25 cellular contexts compared by ENCODE assay signal in the genomic region with DNA sequence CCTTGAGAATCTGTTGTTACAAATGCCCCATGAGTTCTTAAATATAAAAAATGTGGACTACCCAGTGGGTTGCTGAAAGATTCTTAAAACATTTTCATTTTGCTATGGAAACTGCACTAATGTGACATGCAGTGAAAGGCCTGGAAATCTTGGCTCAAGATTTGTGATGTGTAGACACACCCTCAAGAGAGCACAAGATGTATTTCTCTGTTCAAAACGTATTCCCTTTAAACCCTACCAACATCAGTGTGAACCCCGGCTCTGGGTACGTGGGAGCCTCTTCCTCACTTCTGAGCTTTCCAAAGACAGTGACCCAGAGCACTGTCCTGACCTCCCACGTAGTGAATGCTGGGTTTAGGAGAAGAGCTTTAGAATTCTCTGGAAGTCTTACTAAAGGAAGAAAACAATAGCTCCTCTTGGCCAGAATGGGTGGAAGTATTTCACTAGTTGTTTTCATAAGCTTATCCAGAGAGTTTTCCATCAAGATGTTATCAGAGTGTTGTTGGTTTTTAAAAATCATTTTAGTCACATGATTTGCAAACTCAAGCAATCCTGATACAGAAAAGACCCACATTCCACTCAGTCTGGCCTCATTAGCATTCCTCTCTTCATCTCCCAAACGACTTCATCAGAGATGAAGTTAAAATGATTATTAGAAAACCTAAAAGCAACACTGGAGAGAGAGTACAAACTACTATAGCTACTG.
DNase-seq lines count a peak whose midpoint lies in the region; ATAC-seq and TF ChIP-seq lines count a peak whose summit lies in the region.
"Had no signal": no experiment of that assay in that cellular context is flagged by ENCODE, and none has a peak within 500 bp of the region (broad histone marks: within the 10 kb centered on the region; RNA-seq: fewer than 3 reads in every experiment).

No MANE protein-coding gene starts in this region.

- CTCF ChIA-PET in HEK293T (lab: Yijun Ruan, JAX), result interaction anchor here (1.4 kb wide), 1 partner anchor 14 kb away, joined by 4 read pairs; no protein-coding TSS in a partner anchor

- peaks cover 76% of the 10 kb centered on the region for H3K4me1 Mint-ChIP-seq in activated naive CD8-positive, alpha-beta T cell (ENCODE audit: low read depth)
- H3K4me1 Mint-ChIP-seq in activated naive CD8-positive, alpha-beta T cell treated with anti-CD3 and anti-CD28 coated beads, Interleukin-2, amount 50 U/mL, for 24 hours, result peaks cover 33% of the 10 kb centered on the region
- H3K4me1 Mint-ChIP-seq in mesothelial cell of epicardium, result peaks cover 70% of the 10 kb centered on the region

- DNase-seq in activated naive CD8-positive, alpha-beta T cell treated with anti-CD3 and anti-CD28 coated beads, Interleukin-2, amount 50 U/mL, for 24 hours, result no peak
- DNase-seq in dorsolateral prefrontal cortex, result no peak
- DNase-seq in mesothelial cell of epicardium (ENCODE audit: low spot score in 2 of 2, unreplicated experiment in 2 of 2), result no peak
- peak in 1 of 2 donors; percentile 40 for DNase-seq in uterus
- DNase-seq in ACHN, result no peak
- no peak for DNase-seq in HEK293T (ENCODE audit: extremely low spot score)
- DNase-seq: activated CD4-positive, CD25-positive, alpha-beta regulatory T cell; activated CD8-positive, alpha-beta T cell treated with anti-CD3 and anti-CD28 coated beads for 36 hours; activated T-cell treated with anti-CD3 and anti-CD28 coated beads, Interleukin-2, amount 50 U/mL, for 48 hours; EL; KG1; NCI-H187; NCI-H2227 treated with DMSO at 0.1 percent for 48 hours; PC-9; psoas muscle; stimulated activated CD4-positive, alpha-beta T cell treated with anti-CD3 and anti-CD28 coated beads, Interleukin-4, amount 100 ng/mL, for 1 hour; stimulated activated naive CD8-positive, alpha-beta T cell treated with anti-CD3 and anti-CD28 coated beads, Interleukin-15, Interleukin-2, amounts not matched to agents 100 U/mL and 50 U/mL, for 24 hours had no signal

- ATAC-seq in activated naive CD8-positive, alpha-beta T cell treated with anti-CD3 and anti-CD28 coated beads, Interleukin-2, amount 50 U/mL, for 24 hours, result no peak
- ATAC-seq in HG03175 (IDR thresholded peaks at IDR 0.05; ENCODE audit: unreplicated experiment), result no peak
- ATAC-seq: activated CD8-positive, alpha-beta T cell treated with anti-CD3 and anti-CD28 coated beads for 36 hours; psoas muscle; stimulated activated naive CD8-positive, alpha-beta T cell treated with anti-CD3 and anti-CD28 coated beads, Interleukin-15, Interleukin-2, amounts not matched to agents 100 U/mL and 50 U/mL, for 24 hours had no signal

- peak overlapping the region; percentile 88 for H3K27ac Mint-ChIP-seq in activated naive CD8-positive, alpha-beta T cell
- H3K27ac Mint-ChIP-seq in activated naive CD8-positive, alpha-beta T cell treated with anti-CD3 and anti-CD28 coated beads, Interleukin-2, amount 50 U/mL, for 24 hours, result no peak overlapping the region
- peak overlapping the region; percentile 87 for H3K27ac Mint-ChIP-seq in mesothelial cell of epicardium
- H3K27ac Mint-ChIP-seq: dendritic cell treated with granulocyte-macrophage colony-stimulating factor and Interleukin-4, amounts not matched to agents 40 ng/mL and 50 ng/mL, for 4 days had no signal

- in situ Hi-C loops in ACHN (cut with HindIII; ENCODE audit: low pct_ligation_motif_present, low pct_unique_long_range_greater_than_20kb, low sequenced_read_pairs), result no loop called here

- H3K4me3 ChIP-seq in dorsolateral prefrontal cortex (no peak overlapping the region), uterus (no peak overlapping the region)
- H3K4me3 ChIP-seq: BLaER1, HAP-1, PC-9, psoas muscle, SK-N-MC, smooth muscle cell had no signal

- no peaks in the 10 kb centered on the region for H3K36me3 ChIP-seq in uterus
- H3K36me3 ChIP-seq: BLaER1, HAP-1 had no signal

- no peak overlapping the region for H3K4me3 Mint-ChIP-seq in activated naive CD8-positive, alpha-beta T cell
- H3K4me3 Mint-ChIP-seq in activated naive CD8-positive, alpha-beta T cell treated with anti-CD3 and anti-CD28 coated beads, Interleukin-2, amount 50 U/mL, for 24 hours, result no peak overlapping the region
- no peak overlapping the region for H3K4me3 Mint-ChIP-seq in mesothelial cell of epicardium
- H3K4me3 Mint-ChIP-seq: activated CD8-positive, alpha-beta T cell treated with anti-CD3 and anti-CD28 coated beads for 36 hours; dendritic cell treated with granulocyte-macrophage colony-stimulating factor and Interleukin-4, amounts not matched to agents 40 ng/mL and 50 ng/mL, for 4 days had no signal

- POLR2A ChIA-PET in HEK293T (lab: Yijun Ruan, JAX), result no interaction called here

- no peaks in the 10 kb centered on the region for H3K9me3 Mint-ChIP-seq in activated naive CD8-positive, alpha-beta T cell (ENCODE audit: low read depth)
- no peaks in the 10 kb centered on the region for H3K9me3 Mint-ChIP-seq in activated naive CD8-positive, alpha-beta T cell treated with anti-CD3 and anti-CD28 coated beads, Interleukin-2, amount 50 U/mL, for 24 hours
- H3K9me3 Mint-ChIP-seq in mesothelial cell of epicardium, result peaks cover 5% of the 10 kb centered on the region
- H3K9me3 Mint-ChIP-seq: dendritic cell treated with granulocyte-macrophage colony-stimulating factor and Interleukin-4, amounts not matched to agents 40 ng/mL and 50 ng/mL, for 4 days had no signal

- TF ChIP-seq CTCF in dorsolateral prefrontal cortex (IDR thresholded peaks at IDR 0.05 in 54 of 56, conservative IDR thresholded peaks at IDR 0.05 in 2 of 56; ENCODE audit: low read depth in 1 of 56, partially characterized antibody in 56 of 56), result no peak
- no peak for TF ChIP-seq CTCF in mesothelial cell of epicardium (IDR thresholded peaks at IDR 0.05; ENCODE audit: unreplicated experiment)
- TF ChIP-seq CTCF in uterus (IDR thresholded peaks at IDR 0.05), result no peak

- H3K27me3 ChIP-seq in dorsolateral prefrontal cortex (peaks cover 0 to 7% (median 0%) of the 10 kb centered on the region in 45 donors), uterus (no peaks in the 10 kb centered on the region)
- H3K27me3 ChIP-seq: BLaER1 had no signal

- H3K36me3 Mint-ChIP-seq in activated naive CD8-positive, alpha-beta T cell, result peaks cover 23% of the 10 kb centered on the region
- peaks cover 44% of the 10 kb centered on the region for H3K36me3 Mint-ChIP-seq in activated naive CD8-positive, alpha-beta T cell treated with anti-CD3 and anti-CD28 coated beads, Interleukin-2, amount 50 U/mL, for 24 hours (ENCODE audit: low read depth)
- H3K36me3 Mint-ChIP-seq in mesothelial cell of epicardium, result peaks cover 26% of the 10 kb centered on the region

- TF ChIP-seq POLR2A in uterus (IDR thresholded peaks at IDR 0.05), result no peak

- no peaks in the 10 kb centered on the region for H3K27me3 Mint-ChIP-seq in activated naive CD8-positive, alpha-beta T cell
- H3K27me3 Mint-ChIP-seq in activated naive CD8-positive, alpha-beta T cell treated with anti-CD3 and anti-CD28 coated beads, Interleukin-2, amount 50 U/mL, for 24 hours, result no peaks in the 10 kb centered on the region
- no peaks in the 10 kb centered on the region for H3K27me3 Mint-ChIP-seq in mesothelial cell of epicardium (ENCODE audit: low read depth)
- H3K27me3 Mint-ChIP-seq: activated CD8-positive, alpha-beta T cell treated with anti-CD3 and anti-CD28 coated beads for 36 hours; dendritic cell treated with granulocyte-macrophage colony-stimulating factor and Interleukin-4, amounts not matched to agents 40 ng/mL and 50 ng/mL, for 4 days had no signal

- intact Hi-C loops in dorsolateral prefrontal cortex (cut with DNase I) (no loop called here), uterus (cut with DNase I; ENCODE audit: low total_unique reads) (no loop called here)

- H3K9me3 ChIP-seq in uterus, result no peaks in the 10 kb centered on the region
- H3K9me3 ChIP-seq: HAP-1, psoas muscle had no signal

- no peaks in the 10 kb centered on the region for H3K4me1 ChIP-seq in uterus
- H3K4me1 ChIP-seq: BLaER1, psoas muscle had no signal

- H3K27ac ChIP-seq in dorsolateral prefrontal cortex (peak overlapping the region in 32 of 59 donors; percentile 7 to 80 (median 51)), uterus (peak overlapping the region; percentile 74 to 77)
- H3K27ac ChIP-seq: BLaER1, epithelial cell of prostate, PC-9, psoas muscle, SK-N-MC had no signal

TF ChIP-seq in HEK293T, 16 proteins besides CTCF, POLR2A, EP300 and RAD21:
- TF ChIP-seq TARDBP (IDR thresholded peaks at IDR 0.05) (no peak), SUZ12 (IDR thresholded peaks at IDR 0.05) (no peak), LEF1 (IDR thresholded peaks at IDR 0.05; ENCODE audit: borderline replicate concordance) (no peak), FOXM1 (IDR thresholded peaks at IDR 0.05; ENCODE audit: borderline replicate concordance) (no peak), CTBP1 (IDR thresholded peaks at IDR 0.05; ENCODE audit: borderline replicate concordance) (no peak), ZNF384 (IDR thresholded peaks at IDR 0.05) (no peak), NFRKB (IDR thresholded peaks at IDR 0.05) (no peak), L3MBTL2 (conservative IDR thresholded peaks at IDR 0.05) (no peak), HDGF (IDR thresholded peaks at IDR 0.05; ENCODE audit: borderline replicate concordance) (no peak), SP1 (IDR thresholded peaks at IDR 0.05) (no peak)
- TF ChIP-seq, protein P1, sequence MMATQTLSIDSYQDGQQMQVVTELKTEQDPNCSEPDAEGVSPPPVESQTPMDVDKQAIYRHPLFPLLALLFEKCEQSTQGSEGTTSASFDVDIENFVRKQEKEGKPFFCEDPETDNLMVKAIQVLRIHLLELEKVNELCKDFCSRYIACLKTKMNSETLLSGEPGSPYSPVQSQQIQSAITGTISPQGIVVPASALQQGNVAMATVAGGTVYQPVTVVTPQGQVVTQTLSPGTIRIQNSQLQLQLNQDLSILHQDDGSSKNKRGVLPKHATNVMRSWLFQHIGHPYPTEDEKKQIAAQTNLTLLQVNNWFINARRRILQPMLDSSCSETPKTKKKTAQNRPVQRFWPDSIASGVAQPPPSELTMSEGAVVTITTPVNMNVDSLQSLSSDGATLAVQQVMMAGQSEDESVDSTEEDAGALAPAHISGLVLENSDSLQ (IDR thresholded peaks at IDR 0.05), result no peak
